8 cellular contexts compared by ENCODE assay signal in genomic region chr3:195901836-195902585, GRCh38. TPM values are rescaled to one million over a fixed set of nuclear protein-coding genes. Genes with fewer than 3 reads are reported as not detected.
DNase-seq lines count a peak whose midpoint lies in the region; ATAC-seq and TF ChIP-seq lines count a peak whose summit lies in the region.
"Not testable (repeated sequence)": the region's sequence is repeated elsewhere in the genome, so short reads cannot be mapped to it uniquely, and the experiment has no call there.

No MANE protein-coding gene starts in this region.

- H3K4me1 Mint-ChIP-seq in activated CD4-positive, alpha-beta T cell treated with anti-CD3 and anti-CD28 coated beads, Interleukin-2, amount 10 ng/mL, durations not matched to agents 24 days and 14 days, result peaks cover 72% of the 10 kb centered on the region

- H3K9me3 ChIP-seq in BLaER1; OCI-LY1 (ENCODE audit: low read length); psoas muscle; tibial nerve: not testable (repeated sequence)

- peak overlapping the region; percentile 23 for H3K27ac Mint-ChIP-seq in activated CD4-positive, alpha-beta T cell treated with anti-CD3 and anti-CD28 coated beads, Interleukin-2, amount 10 ng/mL, durations not matched to agents 24 days and 14 days

- H2AFZ ChIP-seq in OCI-LY1 (ENCODE audit: low read length), result not testable (repeated sequence)

- not testable (repeated sequence) for ATAC-seq in psoas muscle

- DNase-seq in activated CD4-positive, alpha-beta T cell treated with anti-CD3 and anti-CD28 coated beads, Interleukin-2, amount 10 ng/mL, durations not matched to agents 24 days and 14 days; caudate nucleus (lab: John Stamatoyannopoulos, UW); tibial nerve (ENCODE audit: low spot score in 2 of 2): not testable (repeated sequence)
- DNase-seq in fibroblast of gingiva (ENCODE audit: low read depth) (peak; percentile 47), myocyte (ENCODE audit: low read depth) (peak; percentile 30), psoas muscle (peak in 1 of 2 donors; percentile 39)

- H3F3A ChIP-seq in OCI-LY1 (ENCODE audit: insufficient read depth, low read length), result not testable (repeated sequence)

- not testable (repeated sequence) for H3K36me3 ChIP-seq in BLaER1; OCI-LY1 (ENCODE audit: insufficient read depth, low read length); psoas muscle (ENCODE audit: insufficient read depth in 1 of 2, low read depth in 1 of 2); tibial nerve

- H3K27ac ChIP-seq in BLaER1 (peak overlapping the region; percentile 79), OCI-LY1 (ENCODE audit: low read depth, low read length, poor library complexity, severe bottlenecking) (peak overlapping the region; percentile 85), caudate nucleus (ENCODE audit: low read depth, low read length) (peak overlapping the region; percentile 97), psoas muscle (peak overlapping the region; percentile 93), tibial nerve (peak overlapping the region; percentile 76 to 97 (median 89))

- not testable (repeated sequence) for TF ChIP-seq EP300 in tibial nerve (IDR thresholded peaks at IDR 0.05)

- H3K4me2 ChIP-seq in BLaER1, result peak overlapping the region; percentile 94
- peak overlapping the region; percentile 59; the same call in 1 of the 2 replicates for H3K4me2 ChIP-seq in OCI-LY1 (ENCODE audit: low read length)

- H3K9me3 Mint-ChIP-seq in activated CD4-positive, alpha-beta T cell treated with anti-CD3 and anti-CD28 coated beads, Interleukin-2, amount 10 ng/mL, durations not matched to agents 24 days and 14 days, result not testable (repeated sequence)

- intact Hi-C loops in activated CD4-positive, alpha-beta T cell treated with anti-CD3 and anti-CD28 coated beads, Interleukin-2, amount 10 ng/mL, durations not matched to agents 24 days and 14 days (cut with micrococcal nuclease), result loop anchor here (10.0 kb wide), 1 partner anchor 53 kb away; no protein-coding TSS in a partner anchor
- intact Hi-C loops in psoas muscle (cut with DNase I), result not testable (repeated sequence)

- H3K79me2 ChIP-seq in OCI-LY1 (ENCODE audit: insufficient read depth, low read length), result peaks cover 59% of the 10 kb centered on the region

- H3K4me1 ChIP-seq in BLaER1, result peaks cover 100% of the 10 kb centered on the region
- H3K4me1 ChIP-seq in OCI-LY1 (ENCODE audit: insufficient read depth, low read length, severe bottlenecking), result peaks cover 88% of the 10 kb centered on the region
- H3K4me1 ChIP-seq in psoas muscle, result peaks cover 44% of the 10 kb centered on the region
- H3K4me1 ChIP-seq in tibial nerve, result peaks cover 0 to 62% (median 30%) of the 10 kb centered on the region in 4 donors

- not testable (repeated sequence) for H3K9me2 ChIP-seq in OCI-LY1 (ENCODE audit: low read depth, low read length)

- not testable (repeated sequence) for H3K4me3 Mint-ChIP-seq in activated CD4-positive, alpha-beta T cell treated with anti-CD3 and anti-CD28 coated beads, Interleukin-2, amount 10 ng/mL, durations not matched to agents 24 days and 14 days

- not testable (repeated sequence) for H3K27me3 Mint-ChIP-seq in activated CD4-positive, alpha-beta T cell treated with anti-CD3 and anti-CD28 coated beads, Interleukin-2, amount 10 ng/mL, durations not matched to agents 24 days and 14 days

- H3K27me3 ChIP-seq in BLaER1; OCI-LY1 (ENCODE audit: insufficient read depth, low read length); psoas muscle (ENCODE audit: insufficient read depth in 3 of 3, low read length in 2 of 3); tibial nerve: not testable (repeated sequence)

- H3K4me3 ChIP-seq in BLaER1; OCI-LY1 (ENCODE audit: low read depth, low read length, poor library complexity, severe bottlenecking); psoas muscle; tibial nerve: not testable (repeated sequence)

- not testable (repeated sequence) for TF ChIP-seq POLR2A in tibial nerve (IDR thresholded peaks at IDR 0.05)

- WGBS in psoas muscle, 3 donors, result 60 to 72% (median 64%) methylated on average over 16 of the region's 16 CpGs
- 77 to 80% methylated on average over 16 of the region's 16 CpGs for WGBS in tibial nerve, 2 donors

- peaks cover 36% of the 10 kb centered on the region for H4K20me1 ChIP-seq in BLaER1
- not testable (repeated sequence) for H4K20me1 ChIP-seq in OCI-LY1 (ENCODE audit: insufficient read depth, low read length)

- 0 out of 2 replicates have a peak overlapping the region, but pooled peaks have one; percentile 72 for H3K9ac ChIP-seq in BLaER1
- H3K9ac ChIP-seq in OCI-LY1 (ENCODE audit: low read length), result not testable (repeated sequence)

- H3K36me3 Mint-ChIP-seq in activated CD4-positive, alpha-beta T cell treated with anti-CD3 and anti-CD28 coated beads, Interleukin-2, amount 10 ng/mL, durations not matched to agents 24 days and 14 days (ENCODE audit: low read depth), result peaks cover 25% of the 10 kb centered on the region

- not testable (repeated sequence) for TF ChIP-seq CTCF in OCI-LY1 (IDR thresholded peaks at IDR 0.05; ENCODE audit: low read length); psoas muscle (IDR thresholded peaks at IDR 0.05); tibial nerve (IDR thresholded peaks at IDR 0.05)

RNA-seq across cellular contexts. Expression of gene TNK2, which starts 6.3 kb away (rescaled TPM):
- total RNA-seq in activated CD4-positive, alpha-beta T cell treated with anti-CD3 and anti-CD28 coated beads, Interleukin-2, amount 10 ng/mL, durations not matched to agents 24 days and 14 days, result 101 and 110 TPM in 2 replicates
- total RNA-seq in myocyte, result 50.2 and 53.5 TPM in 2 replicates
- 152 TPM for polyA plus RNA-seq in myocyte (2012)
- 100 to 1,000 TPM in 1 of 4 donors, 10 to 100 TPM in 3; 41.7 to 322 (median 77.6) TPM for total RNA-seq in psoas muscle
- 10 to 100 TPM; 37.1 to 67.1 (median 52.2) TPM for polyA plus RNA-seq in psoas muscle
- 10 to 100 TPM; 22.2 to 81.9 (median 34.0) TPM for total RNA-seq in tibial nerve
